Comparison of ENCODE assay signal across 13 cellular contexts in genomic region chr1:50110656-50111055, GRCh38. TPM values are rescaled to one million over a fixed set of nuclear protein-coding genes. Genes with fewer than 3 reads are reported as not detected.
DNase-seq lines count a peak whose midpoint lies in the region; ATAC-seq and TF ChIP-seq lines count a peak whose summit lies in the region.
"Had no signal": no experiment of that assay in that cellular context is flagged by ENCODE, and none has a peak within 500 bp of the region (broad histone marks: within the 10 kb centered on the region; RNA-seq: fewer than 3 reads in every experiment).

No MANE protein-coding gene starts in this region.

- DNase-seq in GM23338 (ENCODE audit: low spot score) = peak; percentile 72
- DNase-seq in NCI-H2196 (lab: John Stamatoyannopoulos, UW; ENCODE audit: unreplicated experiment) = peak; percentile 75
- peak; percentile 70 for DNase-seq in neuronal stem cell (ENCODE audit: low spot score)
- DNase-seq in heart right ventricle = no peak
- DNase-seq in GM23248 = no peak
- no peak for DNase-seq in UCSD-AML1 (lab: John Stamatoyannopoulos, UW; ENCODE audit: unreplicated experiment)
- DNase-seq in heart left ventricle = no peak
- DNase-seq: effector memory CD4-positive, alpha-beta T cell; left cardiac atrium; sigmoid colon; T-helper 1 cell had no signal

- no peak overlapping the region for H3K18ac ChIP-seq in neuronal stem cell (ENCODE audit: low read length)

- H3K9me3 Mint-ChIP-seq in GM23338 = no peaks in the 10 kb centered on the region

- no peaks in the 10 kb centered on the region for H3K79me2 ChIP-seq in GM23338 (replicated peaks; ENCODE audit: insufficient read depth)
- H3K79me2 ChIP-seq in GM23248 (ENCODE audit: insufficient read depth) = no peaks in the 10 kb centered on the region

- H2AK5ac ChIP-seq in neuronal stem cell (ENCODE audit: low read depth, low read length) = no peak overlapping the region

- H3K4ac ChIP-seq in neuronal stem cell (ENCODE audit: low read length) = no peak overlapping the region

- peak; percentile 70 for ATAC-seq in GM23338
- no peak for ATAC-seq in heart right ventricle
- no peak for ATAC-seq in heart left ventricle
- ATAC-seq: left cardiac atrium had no signal

- H3K14ac ChIP-seq in neuronal stem cell (ENCODE audit: low read length) = no peak overlapping the region

- H3K4me3 ChIP-seq in GM23338 (no peak overlapping the region), neuronal stem cell (ENCODE audit: low read length in 2 of 2) (no peak overlapping the region), heart right ventricle (no peak overlapping the region), GM23248 (no peak overlapping the region), heart left ventricle (no peak overlapping the region)

- no peak overlapping the region for H3K27ac ChIP-seq in GM23338 (ENCODE audit: low read depth)
- peak overlapping the region; percentile 68 for H3K27ac ChIP-seq in angular gyrus (ENCODE audit: low read depth, low read length)
- H3K27ac ChIP-seq in neuronal stem cell (replicated peaks; ENCODE audit: low read length) = peak overlapping the region; percentile 9
- no peak overlapping the region for H3K27ac ChIP-seq in heart right ventricle
- H3K27ac ChIP-seq in GM23248 = no peak overlapping the region
- H3K27ac ChIP-seq in heart left ventricle = no peak overlapping the region
- H3K27ac ChIP-seq: KMS-11, sigmoid colon had no signal

- no peak overlapping the region for H2BK5ac ChIP-seq in neuronal stem cell (ENCODE audit: low read length)

- 0 out of 2 replicates have a peak overlapping the region, but pooled peaks have one; percentile 11 for H3K4me2 ChIP-seq in GM23338
- peak overlapping the region; percentile 35 for H3K4me2 ChIP-seq in neuronal stem cell (ENCODE audit: insufficient read depth, low read length, poor library complexity, severe bottlenecking)
- no peak overlapping the region for H3K4me2 ChIP-seq in GM23248 (ENCODE audit: unreplicated experiment)
- H3K4me2 ChIP-seq: KMS-11 had no signal

- H4K20me1 ChIP-seq in GM23338 (replicated peaks; ENCODE audit: insufficient read depth) (no peaks in the 10 kb centered on the region), GM23248 (ENCODE audit: insufficient read depth) (no peaks in the 10 kb centered on the region)

- H3K79me1 ChIP-seq in neuronal stem cell (ENCODE audit: low read depth, low read length) = no peaks in the 10 kb centered on the region

- no peak overlapping the region for H3K27ac Mint-ChIP-seq in GM23338

- H3F3A ChIP-seq in GM23338 (replicated peaks; ENCODE audit: low read depth) = no peaks in the 10 kb centered on the region
- H3F3A ChIP-seq in GM23248 (ENCODE audit: insufficient read depth) = no peaks in the 10 kb centered on the region

- no peak overlapping the region for H3K4me3 Mint-ChIP-seq in GM23338

- H2BK12ac ChIP-seq in neuronal stem cell (ENCODE audit: low read length) = no peak overlapping the region

- TF ChIP-seq CTCF in GM23338 (conservative IDR thresholded peaks at IDR 0.05; ENCODE audit: low read depth in 2 of 2) (no peak), heart right ventricle (IDR thresholded peaks at IDR 0.05) (no peak), heart left ventricle (IDR thresholded peaks at IDR 0.05) (no peak)

- WGBS in neuronal stem cell (ENCODE audit: extremely low coverage in 2 of 2, insufficient read length in 2 of 2, insufficient replicate concordance in 1 of 2), 2 donors = no CpG with 5 or more reads among the region's 7 CpGs
- WGBS in heart right ventricle, 2 donors = 4 to 7% methylated on average over 7 of the region's 7 CpGs
- 3 to 4% methylated on average over 7 of the region's 7 CpGs for WGBS in GM23248 (ENCODE audit: low coverage in 1 of 2, low lambda C conversion rate in 2 of 2, missing lambda C conversion rate in 2 of 2), 2 experiments
- WGBS in heart left ventricle, 4 donors = 6 to 10% (median 7%) methylated on average over 7 of the region's 7 CpGs

- H3K9me3 ChIP-seq in neuronal stem cell (replicated peaks in 1 of 2; ENCODE audit: control insufficient read depth in 2 of 2, insufficient read depth in 1 of 2, low read depth in 1 of 2, low read length in 2 of 2) = no peaks in the 10 kb centered on the region
- H3K9me3 ChIP-seq in heart right ventricle = no peaks in the 10 kb centered on the region
- no peaks in the 10 kb centered on the region for H3K9me3 ChIP-seq in GM23248 (ENCODE audit: low read depth)
- H3K9me3 ChIP-seq in heart left ventricle = no peaks in the 10 kb centered on the region
- H3K9me3 ChIP-seq: sigmoid colon had no signal

- no peaks in the 10 kb centered on the region for H3K36me3 ChIP-seq in GM23338 (ENCODE audit: insufficient read depth)
- H3K36me3 ChIP-seq in neuronal stem cell (replicated peaks in 1 of 2; ENCODE audit: control insufficient read depth in 2 of 2, insufficient read depth in 2 of 2, low read length in 2 of 2) = no peaks in the 10 kb centered on the region
- no peaks in the 10 kb centered on the region for H3K36me3 ChIP-seq in heart right ventricle
- no peaks in the 10 kb centered on the region for H3K36me3 ChIP-seq in GM23248 (ENCODE audit: low read depth)
- no peaks in the 10 kb centered on the region for H3K36me3 ChIP-seq in heart left ventricle
- H3K36me3 ChIP-seq: sigmoid colon had no signal

- no peak overlapping the region for H4K8ac ChIP-seq in neuronal stem cell (ENCODE audit: low read depth, low read length)

- H3K4me1 ChIP-seq in GM23338 (ENCODE audit: insufficient read depth) (peaks cover 34% of the 10 kb centered on the region), neuronal stem cell (ENCODE audit: control insufficient read depth in 2 of 2, insufficient read depth in 1 of 2, low read depth in 1 of 2, low read length in 2 of 2) (peaks cover 6 to 22% of the 10 kb centered on the region in 2 donors), heart right ventricle (peaks cover 0 to 6% (median 0%) of the 10 kb centered on the region in 9 donors), GM23248 (ENCODE audit: insufficient read depth) (no peaks in the 10 kb centered on the region), heart left ventricle (peaks cover 0 to 7% (median 0%) of the 10 kb centered on the region in 12 donors)

- no peak overlapping the region for H3K23ac ChIP-seq in neuronal stem cell (ENCODE audit: low read depth, low read length, poor library complexity)

- H3K9ac ChIP-seq in neuronal stem cell (ENCODE audit: low read depth, low read length, poor library complexity) (no peak overlapping the region), GM23248 (no peak overlapping the region)
- H3K9ac ChIP-seq: KMS-11 had no signal

- no peak overlapping the region for H2BK15ac ChIP-seq in neuronal stem cell (ENCODE audit: low read length)

- H2AFZ ChIP-seq in GM23338 (no peak overlapping the region), neuronal stem cell (ENCODE audit: low read length) (no peak overlapping the region), GM23248 (no peak overlapping the region)

- peaks cover 39% of the 10 kb centered on the region for H3K4me1 Mint-ChIP-seq in GM23338

- H3K27me3 ChIP-seq in GM23338 (ENCODE audit: insufficient read depth) (no peaks in the 10 kb centered on the region), neuronal stem cell (ENCODE audit: control insufficient read depth in 3 of 3, insufficient read depth in 3 of 3, low read depth in 1 of 3, low read length in 3 of 3) (peaks cover 0 to 9% (median 2%) of the 10 kb centered on the region in 3 experiments), heart right ventricle (peaks cover 0 to 90% (median 73%) of the 10 kb centered on the region in 7 donors), GM23248 (replicated peaks; ENCODE audit: insufficient read depth) (peaks cover 9% of the 10 kb centered on the region; the same call in 1 of the 2 replicates), heart left ventricle (peaks cover 0 to 84% (median 22%) of the 10 kb centered on the region in 9 donors)

- intact Hi-C loops in heart right ventricle (cut with DNase I) = no loop called here
- intact Hi-C loops in heart left ventricle (cut with DNase I) = no loop called here

- in situ Hi-C loops in GM23248 (cut with MboI) = no loop called here

- no peaks in the 10 kb centered on the region for H3K36me3 Mint-ChIP-seq in GM23338 (ENCODE audit: low read depth)

- H3K27me3 Mint-ChIP-seq in GM23338 (ENCODE audit: insufficient read depth, low read depth, poor library complexity) = no peaks in the 10 kb centered on the region

- no peak overlapping the region for H2BK120ac ChIP-seq in neuronal stem cell (ENCODE audit: low read depth, low read length)

- H4K91ac ChIP-seq in neuronal stem cell (ENCODE audit: low read depth, low read length, poor library complexity) = no peak overlapping the region

- H3K9me2 ChIP-seq in GM23338 (ENCODE audit: insufficient read depth) (no peaks in the 10 kb centered on the region), GM23248 (ENCODE audit: insufficient read depth) (no peaks in the 10 kb centered on the region)

- TF ChIP-seq POLR2A in heart left ventricle (IDR thresholded peaks at IDR 0.05) = no peak

TF ChIP-seq in GM23338, 12 proteins besides CTCF, POLR2A, EP300 and RAD21 (continues in another document):
- no peak for TF ChIP-seq ETS1 (IDR thresholded peaks at IDR 0.05)

RNA-seq across cellular contexts. Expression of gene ELAVL4, which starts 1.9 kb away (rescaled TPM):
- 1.4 and 2.6 TPM in 2 replicates for total RNA-seq in GM23338 (2014; rRNA removed; shearing (Covaris generic))
- 1.7 and 1.9 TPM in 2 replicates for polyA plus RNA-seq in GM23338 (2016; fragmentation: Nextera tagmentation; extraction: Ambion mirVana)
- polyA plus RNA-seq in neuronal stem cell (2013, experiment 1 of 2) = 7.9 TPM
- 8.9 TPM for polyA plus RNA-seq in neuronal stem cell (2013, experiment 2 of 2)
- total RNA-seq in heart right ventricle = under 1 TPM in 2 of 10 donors, not detected in 8; 0.09 to 0.49 TPM
- polyA plus RNA-seq in heart right ventricle = under 1 TPM in 1 of 2 donors, not detected in 1; 0.03 TPM
- total RNA-seq in GM23248 (2014; rRNA removed; shearing (Covaris generic)) = not detected in 2 replicates
- polyA plus RNA-seq in GM23248 (2016; fragmentation: Nextera tagmentation; extraction: Ambion mirVana) = 0.13 and 0.18 TPM in 2 replicates
- under 1 TPM in 3 of 9 donors, not detected in 6; 0.08 to 0.37 (median 0.32) TPM for total RNA-seq in heart left ventricle
- polyA plus RNA-seq in heart left ventricle = not detected

Comparison
In these comparisons a context has a peak if more than half of its experiments do, and no peak if none do; other contexts are left out.
1. DNase-seq: peak in GM23338 (single experiment), NCI-H2196 (single experiment) and neuronal stem cell (single experiment); none in heart right ventricle (0 of 2), GM23248 (single experiment), UCSD-AML1 (single experiment) and heart left ventricle (0 of 5).
2. H3K27ac ChIP-seq: peak in angular gyrus (single experiment) and neuronal stem cell (single experiment); none in GM23338 (single experiment), heart right ventricle (0 of 10), GM23248 (single experiment) and heart left ventricle (0 of 12).